ENCODE assay signal across 9 cellular contexts in genomic region chr16:31201511-31202401, GRCh38. TPM values are rescaled to one million over a fixed set of nuclear protein-coding genes. Genes with fewer than 3 reads are reported as not detected.
A peak's percentile ranks its signal among the peaks of the same experiment; 100 is the strongest.
DNase-seq lines count a peak whose midpoint lies in the region; ATAC-seq and TF ChIP-seq lines count a peak whose summit lies in the region.
"Had no signal": no experiment of that assay in that cellular context is flagged by ENCODE, and none has a peak within 500 bp of the region (broad histone marks: within the 10 kb centered on the region; RNA-seq: fewer than 3 reads in every experiment).

No MANE protein-coding gene starts in this region.

- peaks cover 28% of the 10 kb centered on the region for H3K27me3 Mint-ChIP-seq in activated naive CD4-positive, alpha-beta T cell treated with anti-CD3 and anti-CD28 coated beads, Interleukin-2, amount 10 ng/mL, durations not matched to agents 7 days and 5 days

- ATAC-seq in GM21529 (IDR thresholded peaks at IDR 0.05; ENCODE audit: unreplicated experiment) = peak; percentile 58
- ATAC-seq in psoas muscle = peak; percentile 49 to 57 (median 56)
- no peak for ATAC-seq in GM19328 (IDR thresholded peaks at IDR 0.05; ENCODE audit: unreplicated experiment)
- ATAC-seq in GM19467 (IDR thresholded peaks at IDR 0.05; ENCODE audit: unreplicated experiment) = no peak

- H3K4me3 Mint-ChIP-seq in activated naive CD4-positive, alpha-beta T cell treated with anti-CD3 and anti-CD28 coated beads, Interleukin-2, amount 10 ng/mL, durations not matched to agents 7 days and 5 days = peak overlapping the region; percentile 88

- WGBS in psoas muscle, 3 donors = 33 to 39% (median 36%) methylated on average over 25 to 34 of the region's 34 CpGs

- intact Hi-C loops in left ventricle myocardium inferior (cut with micrococcal nuclease) = no loop called here
- intact Hi-C loops in psoas muscle (cut with DNase I) = no loop called here

- no peak for TF ChIP-seq CTCF in left ventricle myocardium inferior (IDR thresholded peaks at IDR 0.05; ENCODE audit: borderline replicate concordance)
- no peak for TF ChIP-seq CTCF in psoas muscle (IDR thresholded peaks at IDR 0.05)

- peaks cover 7% of the 10 kb centered on the region for H3K36me3 ChIP-seq in left ventricle myocardium inferior
- peaks cover 0 to 33% of the 10 kb centered on the region in 2 donors for H3K36me3 ChIP-seq in psoas muscle (ENCODE audit: insufficient read depth in 1 of 2, low read depth in 1 of 2)

- CTCF ChIA-PET in activated naive CD4-positive, alpha-beta T cell treated with anti-CD3 and anti-CD28 coated beads, Interleukin-2, amount 10 ng/mL, durations not matched to agents 7 days and 5 days (lab: Charles Lee) = interaction anchor here (0.5 to 4.5 kb wide), 14 partner anchors 8 to 259 kb away, joined by 3 to 22 read pairs (median 4); partner anchors contain the start of genes HSD3B7, TRIM72 and ZNF843

- H3K36me3 Mint-ChIP-seq in activated naive CD4-positive, alpha-beta T cell treated with anti-CD3 and anti-CD28 coated beads, Interleukin-2, amount 10 ng/mL, durations not matched to agents 7 days and 5 days = peaks cover 26% of the 10 kb centered on the region

- H3K27ac ChIP-seq in left ventricle myocardium inferior (replicated peaks) (peak overlapping the region; percentile 73), psoas muscle (no peak overlapping the region)

- H3K9me3 Mint-ChIP-seq in activated naive CD4-positive, alpha-beta T cell treated with anti-CD3 and anti-CD28 coated beads, Interleukin-2, amount 10 ng/mL, durations not matched to agents 7 days and 5 days = no peaks in the 10 kb centered on the region

- peak overlapping the region; percentile 80 for H3K27ac Mint-ChIP-seq in activated naive CD4-positive, alpha-beta T cell treated with anti-CD3 and anti-CD28 coated beads, Interleukin-2, amount 10 ng/mL, durations not matched to agents 7 days and 5 days

- H3K4me3 ChIP-seq in left ventricle myocardium inferior (peak overlapping the region; percentile 85), psoas muscle (peak overlapping the region; percentile 67)

- DNase-seq in EH (ENCODE audit: low read depth) (peak; percentile 35), NCI-H1105 (lab: John Stamatoyannopoulos, UW) (peak; percentile 23), left ventricle myocardium inferior (peak; percentile 35), psoas muscle (peak; percentile 37 to 66)
- DNase-seq in activated naive CD4-positive, alpha-beta T cell treated with anti-CD3 and anti-CD28 coated beads, Interleukin-2, amount 10 ng/mL, durations not matched to agents 7 days and 5 days = peak; percentile 72

- H3K27me3 ChIP-seq in left ventricle myocardium inferior (ENCODE audit: low read depth) (no peaks in the 10 kb centered on the region), psoas muscle (ENCODE audit: insufficient read depth in 3 of 3, low read length in 2 of 3) (no peaks in the 10 kb centered on the region)

- H3K4me1 ChIP-seq in left ventricle myocardium inferior (peaks cover 33% of the 10 kb centered on the region), psoas muscle (peaks cover 11% of the 10 kb centered on the region)

- H3K4me1 Mint-ChIP-seq in activated naive CD4-positive, alpha-beta T cell treated with anti-CD3 and anti-CD28 coated beads, Interleukin-2, amount 10 ng/mL, durations not matched to agents 7 days and 5 days = peaks cover 70% of the 10 kb centered on the region

- H3K9me3 ChIP-seq in left ventricle myocardium inferior (replicated peaks) (no peaks in the 10 kb centered on the region), psoas muscle (no peaks in the 10 kb centered on the region)

RNA-seq across cellular contexts. Expression of gene PYCARD, which starts 0.8 kb away (rescaled TPM):
- total RNA-seq in left ventricle myocardium inferior = 5.3 TPM
- 1 to 10 TPM; 2.6 to 3.2 (median 3.0) TPM for total RNA-seq in psoas muscle
- polyA plus RNA-seq in psoas muscle = 1 to 10 TPM; 2.1 to 4.9 (median 3.4) TPM

RNA-seq across cellular contexts. Expression of gene TRIM72, which starts 12.2 kb away (rescaled TPM):
- 0.91 TPM for total RNA-seq in left ventricle myocardium inferior
- 100 to 1,000 TPM; 155 to 236 (median 229) TPM for total RNA-seq in psoas muscle
- polyA plus RNA-seq in psoas muscle = 100 to 1,000 TPM in 1 of 3 donors, 10 to 100 TPM in 2; 62.9 to 132 (median 64.8) TPM
- total RNA-seq: T-helper 1 cell treated with Interleukin-12 subunit alpha and Interleukin-12 subunit beta and Interleukin-4 antibody, amounts not matched to agents 30 ng/mL and 1 ng/mL, for 36 hours had no signal

RNA-seq across cellular contexts. Expression of gene PYDC1, which starts 15.2 kb away (rescaled TPM):
- total RNA-seq in left ventricle myocardium inferior = not detected
- not detected for total RNA-seq in psoas muscle
- not detected for polyA plus RNA-seq in psoas muscle
- total RNA-seq: T-helper 1 cell treated with Interleukin-12 subunit alpha and Interleukin-12 subunit beta and Interleukin-4 antibody, amounts not matched to agents 30 ng/mL and 1 ng/mL, for 36 hours had no signal

RNA-seq across cellular contexts. Expression of gene FUS, which starts 21.8 kb away (rescaled TPM):
- total RNA-seq in left ventricle myocardium inferior (96.9 TPM), psoas muscle (100 to 1,000 TPM; 133 to 246 (median 160) TPM)
- 100 to 1,000 TPM; 117 to 185 (median 159) TPM for polyA plus RNA-seq in psoas muscle

RNA-seq across cellular contexts. Expression of gene PRSS36, which starts 51.9 kb away (rescaled TPM):
- total RNA-seq in left ventricle myocardium inferior (1.4 TPM), psoas muscle (1 to 10 TPM in 1 of 4 donors, under 1 TPM in 3; 0.47 to 1.1 (median 0.67) TPM)
- 1 to 10 TPM in 2 of 3 donors, under 1 TPM in 1; 0.24 to 1.7 (median 1.3) TPM for polyA plus RNA-seq in psoas muscle

Comparison
In these comparisons a context has a peak if more than half of its experiments do, and no peak if none do; other contexts are left out.
1. ATAC-seq: peak in GM21529 (single experiment) and psoas muscle (4 of 4); none in GM19328 (single experiment) and GM19467 (single experiment).
2. RNA of gene TRIM72, which starts 12.2 kb away (total RNA-seq): 155 to 236 TPM in psoas muscle; 0.91 TPM in left ventricle myocardium inferior (single experiment); every median in the first group is over 10 times any median in the second.
3. Peak in every context shown above with its lines, with median percentiles within 50 percentile points of each other: DNase-seq.